In the genomic region with DNA sequence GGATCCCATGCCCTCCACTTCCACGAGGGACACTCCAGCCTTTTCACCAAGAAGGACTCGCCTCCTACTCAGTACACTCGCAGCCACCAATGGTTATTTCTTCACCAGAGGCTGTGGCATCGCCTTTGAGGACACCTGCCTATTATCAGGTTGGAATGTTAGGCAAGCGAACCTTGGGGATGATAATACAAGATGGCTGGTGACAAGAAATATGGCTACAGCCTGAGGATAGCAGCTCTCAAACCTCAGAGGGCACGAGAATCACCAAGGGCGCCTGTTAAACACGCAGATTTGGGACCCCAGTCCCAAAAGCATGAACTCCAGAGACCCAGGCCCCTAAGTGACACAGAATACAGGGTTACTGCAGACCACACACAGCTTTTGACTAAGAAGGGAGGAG, we compare ENCODE assay signal across 10 cellular contexts. TPM values are rescaled to one million over a fixed set of nuclear protein-coding genes. Genes with fewer than 3 reads are reported as not detected.
DNase-seq lines count a peak whose midpoint lies in the region; ATAC-seq and TF ChIP-seq lines count a peak whose summit lies in the region.
"Had no signal": no experiment of that assay in that cellular context is flagged by ENCODE, and none has a peak within 500 bp of the region (broad histone marks: within the 10 kb centered on the region; RNA-seq: fewer than 3 reads in every experiment).

No MANE protein-coding gene starts in this region.

- BruUV-seq in OCI-LY7 (replicated peaks; lab: Mats Ljungman, UMichigan), result no TSS peak

- H3K9me2 ChIP-seq in OCI-LY7 (ENCODE audit: insufficient read depth, low read length), result no peaks in the 10 kb centered on the region

- CTCF ChIA-PET in activated CD4-positive, alpha-beta T cell treated with anti-CD3 and anti-CD28 coated beads for 36 hours (lab: Charles Lee), result interaction anchor here (4.7 kb wide), 1 partner anchor 15 kb away, joined by 39 read pairs; no protein-coding TSS in a partner anchor
- CTCF ChIA-PET in OCI-LY7 (lab: Charles Lee; ENCODE audit: unreplicated experiment), result no interaction called here

- peak overlapping the region; percentile 89 for H3K4me2 ChIP-seq in OCI-LY7 (ENCODE audit: low read length)

- H4K20me1 ChIP-seq in OCI-LY7 (ENCODE audit: insufficient read depth, low read length), result peaks cover 18% of the 10 kb centered on the region

- H3K27ac ChIP-seq in OCI-LY7 (ENCODE audit: low read depth, low read length, poor library complexity, severe bottlenecking), result peak overlapping the region; percentile 56
- H3K27ac ChIP-seq: brain microvascular endothelial cell, left lung had no signal

- POLR2A ChIA-PET in activated CD4-positive, alpha-beta T cell treated with anti-CD3 and anti-CD28 coated beads for 36 hours (lab: Charles Lee), result no interaction called here
- POLR2A ChIA-PET in OCI-LY7 (lab: Charles Lee), result interaction anchor here (0.5 to 4.9 kb wide), 2 partner anchors 13 to 33 kb away, joined by 7 to 68 read pairs; no protein-coding TSS in a partner anchor

- H3K9me3 ChIP-seq in OCI-LY7 (ENCODE audit: low read length), result no peaks in the 10 kb centered on the region
- H3K9me3 ChIP-seq: left lung had no signal

- H3K4me1 Mint-ChIP-seq in activated CD4-positive, alpha-beta T cell treated with anti-CD3 and anti-CD28 coated beads for 36 hours, result peaks cover 93% of the 10 kb centered on the region
- H3K4me1 Mint-ChIP-seq in glutamatergic neuron (ENCODE audit: low read depth, unreplicated experiment), result peaks cover 32% of the 10 kb centered on the region
- H3K4me1 Mint-ChIP-seq in stimulated activated effector memory CD8-positive, alpha-beta T cell treated with anti-CD3 and anti-CD28 coated beads, Interleukin-12 subunit alpha, Interleukin-12 subunit beta, amount 100 ng/mL, for 72 hours, result peaks cover 85% of the 10 kb centered on the region

- H3K36me3 ChIP-seq in OCI-LY7 (ENCODE audit: insufficient read depth, low read length), result peaks cover 22% of the 10 kb centered on the region; the same call in 1 of the 2 replicates
- H3K36me3 ChIP-seq: brain microvascular endothelial cell had no signal

- TF ChIP-seq CTCF in OCI-LY7 (conservative IDR thresholded peaks at IDR 0.05; ENCODE audit: low read length) (no peak), glutamatergic neuron (IDR thresholded peaks at IDR 0.05; ENCODE audit: partially characterized antibody, unreplicated experiment) (no peak)

- H3K36me3 Mint-ChIP-seq in activated CD4-positive, alpha-beta T cell treated with anti-CD3 and anti-CD28 coated beads for 36 hours (ENCODE audit: low read depth), result peaks cover 4% of the 10 kb centered on the region
- no peaks in the 10 kb centered on the region for H3K36me3 Mint-ChIP-seq in glutamatergic neuron (ENCODE audit: unreplicated experiment)
- peaks cover 72% of the 10 kb centered on the region for H3K36me3 Mint-ChIP-seq in stimulated activated effector memory CD8-positive, alpha-beta T cell treated with anti-CD3 and anti-CD28 coated beads, Interleukin-12 subunit alpha, Interleukin-12 subunit beta, amount 100 ng/mL, for 72 hours

- H3K4me3 ChIP-seq in OCI-LY7 (ENCODE audit: low read depth, low read length, poor library complexity, severe bottlenecking), result no peak overlapping the region
- H3K4me3 ChIP-seq: left lung had no signal

- no peak for DNase-seq in activated CD4-positive, alpha-beta T cell treated with anti-CD3 and anti-CD28 coated beads for 36 hours
- no peak for DNase-seq in activated CD4-positive, alpha-beta T cell treated with anti-CD3 and anti-CD28 coated beads for 4 hours
- no peak for DNase-seq in OCI-LY7 (ENCODE audit: low spot score)
- no peak for DNase-seq in glutamatergic neuron
- no peak for DNase-seq in stimulated activated effector memory CD8-positive, alpha-beta T cell treated with anti-CD3 and anti-CD28 coated beads, Interleukin-12 subunit alpha, Interleukin-12 subunit beta, amount 100 ng/mL, for 72 hours (ENCODE audit: low spot score in 2 of 2)
- no peak for DNase-seq in COLO668 (lab: John Stamatoyannopoulos, UW; ENCODE audit: unreplicated experiment)
- no peak for DNase-seq in NCI-H774 (lab: John Stamatoyannopoulos, UW)
- DNase-seq: brain microvascular endothelial cell, left lung had no signal

- ATAC-seq in activated CD4-positive, alpha-beta T cell treated with anti-CD3 and anti-CD28 coated beads for 36 hours, result no peak
- no peak for ATAC-seq in stimulated activated effector memory CD8-positive, alpha-beta T cell treated with anti-CD3 and anti-CD28 coated beads, Interleukin-12 subunit alpha, Interleukin-12 subunit beta, amount 100 ng/mL, for 72 hours
- ATAC-seq in GM21717 (IDR thresholded peaks at IDR 0.05; ENCODE audit: unreplicated experiment), result no peak

- intact Hi-C loops in activated CD4-positive, alpha-beta T cell treated with anti-CD3 and anti-CD28 coated beads for 36 hours (cut with DNase I, micrococcal nuclease), result loop anchor here (2.0 kb wide), 1 partner anchor 51 kb away; no protein-coding TSS in a partner anchor
- intact Hi-C loops in OCI-LY7 (cut with micrococcal nuclease; ENCODE audit: unreplicated experiment), result no loop called here

- H2AFZ ChIP-seq in OCI-LY7 (ENCODE audit: low read length), result no peak overlapping the region

- H3K27ac Mint-ChIP-seq in activated CD4-positive, alpha-beta T cell treated with anti-CD3 and anti-CD28 coated beads for 36 hours, result peak overlapping the region; percentile 75
- H3K27ac Mint-ChIP-seq in glutamatergic neuron (ENCODE audit: unreplicated experiment), result peak overlapping the region; percentile 96
- H3K27ac Mint-ChIP-seq in stimulated activated effector memory CD8-positive, alpha-beta T cell treated with anti-CD3 and anti-CD28 coated beads, Interleukin-12 subunit alpha, Interleukin-12 subunit beta, amount 100 ng/mL, for 72 hours, result peak overlapping the region; percentile 91

- no peaks in the 10 kb centered on the region for H3K27me3 Mint-ChIP-seq in activated CD4-positive, alpha-beta T cell treated with anti-CD3 and anti-CD28 coated beads for 36 hours
- H3K27me3 Mint-ChIP-seq in glutamatergic neuron (ENCODE audit: unreplicated experiment), result peaks cover 2% of the 10 kb centered on the region

- peaks cover 99% of the 10 kb centered on the region for H3K4me1 ChIP-seq in OCI-LY7 (ENCODE audit: insufficient read depth, low read length, poor library complexity, severe bottlenecking)

- H3K79me2 ChIP-seq in OCI-LY7 (ENCODE audit: insufficient read depth, low read depth, low read length), result peaks cover 100% of the 10 kb centered on the region

- no peaks in the 10 kb centered on the region for H3K9me3 Mint-ChIP-seq in activated CD4-positive, alpha-beta T cell treated with anti-CD3 and anti-CD28 coated beads for 36 hours (ENCODE audit: low read depth)
- no peaks in the 10 kb centered on the region for H3K9me3 Mint-ChIP-seq in glutamatergic neuron (ENCODE audit: unreplicated experiment)
- H3K9me3 Mint-ChIP-seq in stimulated activated effector memory CD8-positive, alpha-beta T cell treated with anti-CD3 and anti-CD28 coated beads, Interleukin-12 subunit alpha, Interleukin-12 subunit beta, amount 100 ng/mL, for 72 hours, result no peaks in the 10 kb centered on the region

- no peak overlapping the region for H3K4me3 Mint-ChIP-seq in activated CD4-positive, alpha-beta T cell treated with anti-CD3 and anti-CD28 coated beads for 36 hours
- H3K4me3 Mint-ChIP-seq in glutamatergic neuron (ENCODE audit: unreplicated experiment), result peak overlapping the region; percentile 95
- peak overlapping the region; percentile 59 for H3K4me3 Mint-ChIP-seq in stimulated activated effector memory CD8-positive, alpha-beta T cell treated with anti-CD3 and anti-CD28 coated beads, Interleukin-12 subunit alpha, Interleukin-12 subunit beta, amount 100 ng/mL, for 72 hours

RNA-seq across cellular contexts. Expression of gene CYTH1, which starts 58.1 kb away (rescaled TPM):
- 100 to 1,000 TPM; 109 to 130 TPM for total RNA-seq in activated CD4-positive, alpha-beta T cell treated with anti-CD3 and anti-CD28 coated beads for 36 hours
- total RNA-seq in OCI-LY7 (2014; rRNA removed; shearing (Covaris generic)), result 73.0 and 88.1 TPM in 2 replicates
- total RNA-seq in OCI-LY7 (2022) (148 and 156 TPM in 2 replicates), glutamatergic neuron (ENCODE audit: unreplicated experiment) (57.2 TPM)
